ENCODE assay signal across 11 cellular contexts in genomic region chr2:15359716-15360531, GRCh38.
DNase-seq lines count a peak whose midpoint lies in the region; ATAC-seq, FAIRE-seq and TF ChIP-seq lines count a peak whose summit lies in the region.
"Had no signal": no experiment of that assay in that cellular context is flagged by ENCODE, and none has a peak within 500 bp of the region (broad histone marks: within the 10 kb centered on the region; RNA-seq: fewer than 3 reads in every experiment).

No MANE protein-coding gene starts in this region.

- H2AFZ ChIP-seq in mesenchymal stem cell (ENCODE audit: low read depth, low read length): no peak overlapping the region

- H2BK12ac ChIP-seq in mesenchymal stem cell (ENCODE audit: low read length in 2 of 2): no peak overlapping the region

- in situ Hi-C loops in Panc1 (cut with HindIII; ENCODE audit: low pct_unique_long_range_greater_than_20kb, low sequenced_read_pairs): no loop called here

- no peak overlapping the region for H3K14ac ChIP-seq in mesenchymal stem cell (ENCODE audit: low read length in 2 of 2)

- H3K36me3 ChIP-seq in Panc1 (ENCODE audit: control insufficient read depth, insufficient read depth, low read length) (no peaks in the 10 kb centered on the region; the same call in 1 of the 2 replicates), mesenchymal stem cell (ENCODE audit: control insufficient read depth in 1 of 2, insufficient read depth in 2 of 2, low read depth in 1 of 2, low read length in 2 of 2) (peaks cover 16 to 20% of the 10 kb centered on the region in 2 experiments)

- no peak overlapping the region for H2AK5ac ChIP-seq in mesenchymal stem cell (ENCODE audit: low read length, severe bottlenecking)

- no peak overlapping the region for H3K4ac ChIP-seq in mesenchymal stem cell (ENCODE audit: low read depth in 1 of 2, low read length in 2 of 2)

- peak; percentile 46 for FAIRE-seq in endometrium (lab: Jason Lieb, UNC)

- H3K27me3 ChIP-seq in Panc1 (ENCODE audit: control insufficient read depth, insufficient read depth, low read length) (no peaks in the 10 kb centered on the region), mesenchymal stem cell (ENCODE audit: control insufficient read depth in 1 of 2, insufficient read depth in 1 of 2, low read length in 2 of 2) (no peaks in the 10 kb centered on the region)
- H3K27me3 ChIP-seq: upper lobe of left lung had no signal

- no peak overlapping the region for H4K91ac ChIP-seq in mesenchymal stem cell (ENCODE audit: low read length)

- H3K27ac ChIP-seq in Panc1 (ENCODE audit: low read length) (no peak overlapping the region), mesenchymal stem cell (ENCODE audit: low read length, poor library complexity, severe bottlenecking) (peak overlapping the region; percentile 66)
- H3K27ac ChIP-seq: upper lobe of left lung had no signal

- H3K79me1 ChIP-seq in mesenchymal stem cell (replicated peaks; ENCODE audit: low read length, poor library complexity, severe bottlenecking): peaks cover 18% of the 10 kb centered on the region

- H3K4me1 ChIP-seq in Panc1 (ENCODE audit: control insufficient read depth, insufficient read depth, low read length) (no peaks in the 10 kb centered on the region), mesenchymal stem cell (ENCODE audit: control insufficient read depth, insufficient read depth, low read depth, low read length) (peaks cover 4% of the 10 kb centered on the region)
- H3K4me1 ChIP-seq: upper lobe of left lung had no signal

- H3K18ac ChIP-seq in mesenchymal stem cell (ENCODE audit: low read depth in 1 of 2, low read length in 2 of 2): no peak overlapping the region

- CTCF ChIA-PET in Panc1 (lab: Charles Lee): no interaction called here

- H3K9me3 ChIP-seq in Panc1 (ENCODE audit: control insufficient read depth, insufficient read depth, low read depth, low read length): no peaks in the 10 kb centered on the region
- no peaks in the 10 kb centered on the region for H3K9me3 ChIP-seq in mesenchymal stem cell (ENCODE audit: control insufficient read depth, low read length)
- H3K9me3 ChIP-seq: upper lobe of left lung had no signal

- no peak overlapping the region for H3K23ac ChIP-seq in mesenchymal stem cell (ENCODE audit: low read length in 2 of 2)

- no peak overlapping the region for H2BK5ac ChIP-seq in mesenchymal stem cell (ENCODE audit: low read depth, low read length, poor library complexity, severe bottlenecking)

- H4K8ac ChIP-seq in mesenchymal stem cell (ENCODE audit: low read length): no peak overlapping the region

- POLR2A ChIA-PET in Panc1 (lab: Charles Lee): no interaction called here

- H3K4me2 ChIP-seq in mesenchymal stem cell (ENCODE audit: low read length, poor library complexity, severe bottlenecking): no peak overlapping the region

- H3K4me3 ChIP-seq in Panc1 (ENCODE audit: low read depth in 2 of 2, low read length in 2 of 2): no peak overlapping the region
- H3K4me3 ChIP-seq in mesenchymal stem cell (ENCODE audit: insufficient read depth in 1 of 2, low read depth in 1 of 2, low read length in 2 of 2): no peak overlapping the region
- H3K4me3 ChIP-seq: upper lobe of left lung had no signal

- no peak overlapping the region for H2BK15ac ChIP-seq in mesenchymal stem cell (ENCODE audit: low read depth, poor library complexity, severe bottlenecking)

- peak; percentile 91 for ATAC-seq in Panc1
- ATAC-seq in GM18909 (IDR thresholded peaks at IDR 0.05; ENCODE audit: poor library complexity, unreplicated experiment): no peak
- ATAC-seq in HG03432 (IDR thresholded peaks at IDR 0.05; ENCODE audit: unreplicated experiment): no peak

- intact Hi-C loops in Panc1 (cut with micrococcal nuclease; ENCODE audit: unreplicated experiment): no loop called here

- WGBS in mesenchymal stem cell: 31% methylated on average over 2 of the region's 5 CpGs

- H3K9ac ChIP-seq in mesenchymal stem cell (ENCODE audit: low read length): peak overlapping the region; percentile 55

- no TSS peak for BruUV-seq in Panc1 (replicated peaks; lab: Mats Ljungman, UMichigan)

- DNase-seq in EL (peak; percentile 88), Panc1 (ENCODE audit: low read depth, low spot score) (peak; percentile 79), mesenchymal stem cell (peak; percentile 87), NCI-H1105 treated with DMSO at 0.1 percent for 48 hours (lab: John Stamatoyannopoulos, UW) (no peak)
- no peak for DNase-seq in stimulated activated naive CD4-positive, alpha-beta T cell (lab: John Stamatoyannopoulos, UW)
- DNase-seq: activated T-cell treated with anti-CD3 and anti-CD28 coated beads, Interleukin-2, amount 50 U/mL, for 1 hour; NCI-H2081; upper lobe of left lung had no signal

- TF ChIP-seq CTCF in Panc1 (IDR thresholded peaks at IDR 0.05): no peak

- H2BK120ac ChIP-seq in mesenchymal stem cell (ENCODE audit: low read depth, low read length): no peak overlapping the region

Comparison
In these comparisons a context has a peak if more than half of its experiments do, and no peak if none do; other contexts are left out.
1. DNase-seq: peak in EL (single experiment), Panc1 (single experiment) and mesenchymal stem cell (single experiment); none in stimulated activated naive CD4-positive, alpha-beta T cell (0 of 6) and NCI-H1105 treated with DMSO at 0.1 percent for 48 hours (single experiment).